In the genomic region with DNA sequence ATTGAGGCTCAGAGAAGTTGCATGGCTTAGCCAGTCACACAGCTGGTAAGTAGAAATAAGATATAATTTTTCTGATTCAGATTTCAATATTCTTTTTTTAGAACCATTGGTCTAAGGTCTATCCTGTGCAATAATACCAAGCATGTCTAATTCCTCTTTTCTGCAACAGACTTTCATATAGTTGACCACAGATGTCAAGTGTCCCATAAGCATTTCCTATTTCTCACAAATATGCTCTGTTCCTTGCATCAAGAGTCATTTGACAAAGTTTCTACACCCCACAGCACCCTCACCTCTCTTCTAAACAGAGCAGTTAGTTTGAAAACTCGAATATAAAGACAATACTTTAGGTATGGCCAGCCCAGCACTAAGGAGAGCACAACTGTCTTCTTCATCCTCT, we compare ENCODE assay signal across 13 cellular contexts. TPM values are rescaled to one million over a fixed set of nuclear protein-coding genes. Genes with fewer than 3 reads are reported as not detected.
DNase-seq lines count a peak whose midpoint lies in the region; ATAC-seq lines count a peak whose summit lies in the region.
"Had no signal": no experiment of that assay in that cellular context is flagged by ENCODE, and none has a peak within 500 bp of the region (broad histone marks: within the 10 kb centered on the region; RNA-seq: fewer than 3 reads in every experiment).

No MANE protein-coding gene starts in this region.

- H3K9me3 Mint-ChIP-seq in stimulated activated naive B cell treated with anti-CD40 and anti-IgM and Interleukin-4, amounts not matched to agents 10 μg/mL and 1 μg/mL and 100 μg/mL, for 72 hours, result no peaks in the 10 kb centered on the region
- no peaks in the 10 kb centered on the region for H3K9me3 Mint-ChIP-seq in natural killer cell treated with Interleukin-12 subunit alpha and Interleukin-12 subunit beta and Interleukin-15 and Interleukin-18, amount 100 ng/mL, for 72 hours

- peak; percentile 72 for ATAC-seq in GM18907 (IDR thresholded peaks at IDR 0.05; ENCODE audit: unreplicated experiment)
- ATAC-seq in HG02678 (IDR thresholded peaks at IDR 0.05; ENCODE audit: unreplicated experiment), result peak; percentile 83
- ATAC-seq in stimulated activated naive B cell treated with anti-CD40 and anti-IgM and Interleukin-4, amounts not matched to agents 10 μg/mL and 1 μg/mL and 100 μg/mL, for 72 hours (replicated peaks), result peak; percentile 97 to 98
- ATAC-seq in natural killer cell treated with Interleukin-12 subunit alpha and Interleukin-12 subunit beta and Interleukin-15 and Interleukin-18, amount 100 ng/mL, for 72 hours, result no peak
- ATAC-seq: activated CD8-positive, alpha-beta memory T cell treated with anti-CD3 and anti-CD28 coated beads, Interleukin-2, amount 10 ng/mL, durations not matched to agents 7 days and 5 days; esophagus mucosa; SK-N-SH treated with all-trans-retinoic acid at 6 μM for 48 hours had no signal

- H3K36me3 Mint-ChIP-seq in stimulated activated naive B cell treated with anti-CD40 and anti-IgM and Interleukin-4, amounts not matched to agents 10 μg/mL and 1 μg/mL and 100 μg/mL, for 72 hours, result no peaks in the 10 kb centered on the region
- no peaks in the 10 kb centered on the region for H3K36me3 Mint-ChIP-seq in natural killer cell treated with Interleukin-12 subunit alpha and Interleukin-12 subunit beta and Interleukin-15 and Interleukin-18, amount 100 ng/mL, for 72 hours
- H3K36me3 Mint-ChIP-seq: activated CD8-positive, alpha-beta memory T cell treated with anti-CD3 and anti-CD28 coated beads, Interleukin-2, amount 10 ng/mL, durations not matched to agents 7 days and 5 days had no signal

- peaks cover 21 to 34% of the 10 kb centered on the region in 2 donors for H3K4me1 Mint-ChIP-seq in stimulated activated naive B cell treated with anti-CD40 and anti-IgM and Interleukin-4, amounts not matched to agents 10 μg/mL and 1 μg/mL and 100 μg/mL, for 72 hours
- H3K4me1 Mint-ChIP-seq in natural killer cell treated with Interleukin-12 subunit alpha and Interleukin-12 subunit beta and Interleukin-15 and Interleukin-18, amount 100 ng/mL, for 72 hours (ENCODE audit: low read depth in 2 of 2), result peaks cover 0 to 17% of the 10 kb centered on the region in 2 donors

- H3K27ac Mint-ChIP-seq in stimulated activated naive B cell treated with anti-CD40 and anti-IgM and Interleukin-4, amounts not matched to agents 10 μg/mL and 1 μg/mL and 100 μg/mL, for 72 hours, result peak overlapping the region; percentile 26
- H3K27ac Mint-ChIP-seq in natural killer cell treated with Interleukin-12 subunit alpha and Interleukin-12 subunit beta and Interleukin-15 and Interleukin-18, amount 100 ng/mL, for 72 hours, result no peak overlapping the region
- H3K27ac Mint-ChIP-seq: activated CD8-positive, alpha-beta memory T cell treated with anti-CD3 and anti-CD28 coated beads, Interleukin-2, amount 10 ng/mL, durations not matched to agents 7 days and 5 days had no signal

- H3K4me3 Mint-ChIP-seq in stimulated activated naive B cell treated with anti-CD40 and anti-IgM and Interleukin-4, amounts not matched to agents 10 μg/mL and 1 μg/mL and 100 μg/mL, for 72 hours, result peak overlapping the region in 1 of 2 donors; percentile 56
- no peak overlapping the region for H3K4me3 Mint-ChIP-seq in natural killer cell treated with Interleukin-12 subunit alpha and Interleukin-12 subunit beta and Interleukin-15 and Interleukin-18, amount 100 ng/mL, for 72 hours
- H3K4me3 Mint-ChIP-seq: activated CD8-positive, alpha-beta memory T cell treated with anti-CD3 and anti-CD28 coated beads, Interleukin-2, amount 10 ng/mL, durations not matched to agents 7 days and 5 days had no signal

- DNase-seq in KBM-7, result peak; percentile 64
- no peak for DNase-seq in stimulated activated naive B cell treated with anti-CD40 and anti-IgM and Interleukin-4, amounts not matched to agents 10 μg/mL and 1 μg/mL and 100 μg/mL, for 72 hours
- no peak for DNase-seq in SHP77 treated with DMSO at 0.1 percent for 48 hours (lab: John Stamatoyannopoulos, UW)
- DNase-seq in DMS153 (lab: John Stamatoyannopoulos, UW), result no peak
- DNase-seq in natural killer cell treated with Interleukin-12 subunit alpha and Interleukin-12 subunit beta and Interleukin-15 and Interleukin-18, amount 100 ng/mL, for 72 hours (ENCODE audit: low spot score), result no peak
- DNase-seq: activated CD8-positive, alpha-beta memory T cell treated with anti-CD3 and anti-CD28 coated beads, Interleukin-2, amount 10 ng/mL, durations not matched to agents 7 days and 5 days; IMR-90; NCI-H2227 treated with DMSO at 0.1 percent for 48 hours; stimulated activated CD4-positive, alpha-beta T cell treated with anti-CD3 and anti-CD28 coated beads, Interleukin-1b, Interleukin-23, amount 100 ng/mL, for 48 hours had no signal

- in situ Hi-C loops in KBM-7 (cut with MboI; ENCODE audit: low pct_unique_long_range_greater_than_20kb, low sequenced_read_pairs), result no loop called here

- H3K27me3 Mint-ChIP-seq in stimulated activated naive B cell treated with anti-CD40 and anti-IgM and Interleukin-4, amounts not matched to agents 10 μg/mL and 1 μg/mL and 100 μg/mL, for 72 hours, result peaks cover 32 to 38% of the 10 kb centered on the region in 2 donors
- peaks cover 4 to 6% of the 10 kb centered on the region in 2 donors for H3K27me3 Mint-ChIP-seq in natural killer cell treated with Interleukin-12 subunit alpha and Interleukin-12 subunit beta and Interleukin-15 and Interleukin-18, amount 100 ng/mL, for 72 hours

RNA-seq across cellular contexts. Expression of a gene that starts 26.8 kb away (rescaled TPM):
- 10 to 100 TPM; 28.2 to 65.5 TPM for total RNA-seq in natural killer cell treated with Interleukin-12 subunit alpha and Interleukin-12 subunit beta and Interleukin-15 and Interleukin-18, amount 100 ng/mL, for 72 hours

Comparison
In these comparisons a context has a peak if more than half of its experiments do, and no peak if none do; other contexts are left out.
1. ATAC-seq: peak in GM18907 (single experiment), HG02678 (single experiment) and stimulated activated naive B cell treated with anti-CD40 and anti-IgM and Interleukin-4, amounts not matched to agents 10 μg/mL and 1 μg/mL and 100 μg/mL, for 72 hours (2 of 2); none in natural killer cell treated with Interleukin-12 subunit alpha and Interleukin-12 subunit beta and Interleukin-15 and Interleukin-18, amount 100 ng/mL, for 72 hours (0 of 2).